In the genomic region with DNA sequence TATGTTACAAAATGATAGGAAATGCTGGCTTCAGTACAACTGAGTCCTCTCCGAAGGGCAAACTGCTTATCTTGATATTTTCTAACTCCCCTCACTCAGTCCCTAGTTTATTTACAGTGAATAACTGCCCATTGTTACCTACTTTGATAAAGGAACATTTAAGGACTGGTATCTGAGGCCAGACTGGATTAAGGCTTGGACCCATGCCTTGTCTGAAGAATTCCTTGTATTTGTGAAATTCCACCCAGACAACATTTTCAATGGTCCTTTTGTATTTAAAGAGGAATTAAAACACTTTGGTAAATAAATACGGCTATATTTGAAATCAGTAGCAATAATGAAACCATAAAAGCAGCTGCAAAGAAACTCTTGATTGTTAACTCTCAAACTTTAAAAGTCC, we compare ENCODE assay signal across 23 cellular contexts. TPM values are rescaled to one million over a fixed set of nuclear protein-coding genes. Genes with fewer than 3 reads are reported as not detected.
A peak's percentile ranks its signal among the peaks of the same experiment; 100 is the strongest.
DNase-seq lines count a peak whose midpoint lies in the region; ATAC-seq, FAIRE-seq and TF ChIP-seq lines count a peak whose summit lies in the region.
"Had no signal": no experiment of that assay in that cellular context is flagged by ENCODE, and none has a peak within 500 bp of the region (broad histone marks: within the 10 kb centered on the region; RNA-seq: fewer than 3 reads in every experiment).

No MANE protein-coding gene starts in this region.

- BruUV-seq in endothelial cell of umbilical vein (replicated peaks; lab: Mats Ljungman, UMichigan), result no TSS peak

- no peaks in the 10 kb centered on the region for H3K9me2 ChIP-seq in hepatocyte (replicated peaks; ENCODE audit: insufficient read depth)

- intact Hi-C loops in endothelial cell of umbilical vein (cut with micrococcal nuclease), result no loop called here

- H3K27ac Mint-ChIP-seq in stimulated activated memory B cell treated with anti-CD40 and anti-IgM and Interleukin-4, amounts not matched to agents 10 μg/mL and 1 μg/mL and 100 μg/mL, for 72 hours, result peak overlapping the region; percentile 77
- no peak overlapping the region for H3K27ac Mint-ChIP-seq in T-helper 17 cell
- H3K27ac Mint-ChIP-seq: CD14-positive monocyte; CD8-positive, alpha-beta memory T cell; HFFc6 had no signal

- H3K4me1 Mint-ChIP-seq in stimulated activated memory B cell treated with anti-CD40 and anti-IgM and Interleukin-4, amounts not matched to agents 10 μg/mL and 1 μg/mL and 100 μg/mL, for 72 hours, result peaks cover 44% of the 10 kb centered on the region
- peaks cover 6% of the 10 kb centered on the region for H3K4me1 Mint-ChIP-seq in T-helper 17 cell
- H3K4me1 Mint-ChIP-seq: CD8-positive, alpha-beta memory T cell had no signal

- H3K4me2 ChIP-seq in endothelial cell of umbilical vein (ENCODE audit: insufficient read depth, low read length) (no peak overlapping the region), hepatocyte (no peak overlapping the region)

- no peak for TF ChIP-seq CTCF in endothelial cell of umbilical vein (IDR thresholded peaks at IDR 0.05; ENCODE audit: extremely low read depth in 1 of 2, insufficient read depth in 1 of 2, low read depth in 1 of 2, low read length in 2 of 2)
- no peak for TF ChIP-seq CTCF in hepatocyte (IDR thresholded peaks at IDR 0.05; ENCODE audit: poor library complexity)

- no peak overlapping the region for H3K4me3 Mint-ChIP-seq in stimulated activated memory B cell treated with anti-CD40 and anti-IgM and Interleukin-4, amounts not matched to agents 10 μg/mL and 1 μg/mL and 100 μg/mL, for 72 hours
- no peak overlapping the region for H3K4me3 Mint-ChIP-seq in T-helper 17 cell
- H3K4me3 Mint-ChIP-seq: CD14-positive monocyte, HFFc6 had no signal

- H3K4me3 ChIP-seq in endothelial cell of umbilical vein (replicated peaks in 1 of 3; ENCODE audit: insufficient read depth in 1 of 3, low read depth in 1 of 3, low read length in 3 of 3) (no peak overlapping the region), hepatocyte (no peak overlapping the region)
- H3K4me3 ChIP-seq: HAP-1, MG63 had no signal

- no peak overlapping the region for H3K27ac ChIP-seq in endothelial cell of umbilical vein (ENCODE audit: insufficient read depth, low read depth, low read length)
- no peak overlapping the region for H3K27ac ChIP-seq in hepatocyte
- H3K27ac ChIP-seq: RWPE1 had no signal

- no peaks in the 10 kb centered on the region for H3K27me3 Mint-ChIP-seq in stimulated activated memory B cell treated with anti-CD40 and anti-IgM and Interleukin-4, amounts not matched to agents 10 μg/mL and 1 μg/mL and 100 μg/mL, for 72 hours
- H3K27me3 Mint-ChIP-seq in T-helper 17 cell, result peaks cover 10% of the 10 kb centered on the region

- CTCF ChIA-PET in endothelial cell of umbilical vein (lab: Charles Lee), result interaction anchor here (2.5 kb wide), 1 partner anchor 36 kb away, joined by 7 read pairs; no protein-coding TSS in a partner anchor

- DNase-seq in GM19239 (ENCODE audit: insufficient read length, low spot score) (no peak), SK-MEL-5 (ENCODE audit: low read depth, low spot score) (peak; percentile 68), endothelial cell of umbilical vein (ENCODE audit: low read depth, low spot score) (no peak), hepatocyte (ENCODE audit: low spot score) (no peak), T-helper 17 cell (no peak)
- no peak for DNase-seq in activated CD8-positive, alpha-beta memory T cell treated with anti-CD3 and anti-CD28 coated beads for 24 hours
- DNase-seq: BE2C; CD8-positive, alpha-beta memory T cell; GOT3; HFFc6; KBM-7; MG63; NCI-H1105 treated with DMSO at 0.1 percent for 48 hours; NCI-H146; NCI-H1930; NCI-H2107; NK-92 treated with Interleukin-12 subunit alpha and Interleukin-12 subunit beta, amount 100 ng/mL, for 24 hours; SHP77 had no signal

- no peaks in the 10 kb centered on the region for H4K20me1 ChIP-seq in endothelial cell of umbilical vein (replicated peaks; ENCODE audit: control insufficient read depth, extremely low read depth, insufficient read depth, low read length)
- no peaks in the 10 kb centered on the region for H4K20me1 ChIP-seq in hepatocyte (ENCODE audit: insufficient read depth, poor library complexity, severe bottlenecking)

- H3K9me1 ChIP-seq in endothelial cell of umbilical vein (replicated peaks; ENCODE audit: control insufficient read depth, extremely low read depth, insufficient read depth, low read length), result no peaks in the 10 kb centered on the region

- H3K9me3 Mint-ChIP-seq in stimulated activated memory B cell treated with anti-CD40 and anti-IgM and Interleukin-4, amounts not matched to agents 10 μg/mL and 1 μg/mL and 100 μg/mL, for 72 hours, result no peaks in the 10 kb centered on the region
- H3K9me3 Mint-ChIP-seq: CD14-positive monocyte; CD8-positive, alpha-beta memory T cell; HFFc6 had no signal

- FAIRE-seq in GM19239 (lab: Jason Lieb, UNC) (peak; percentile 76), endothelial cell of umbilical vein (lab: Jason Lieb, UNC) (peak; percentile 31)

- H3K4me1 ChIP-seq in endothelial cell of umbilical vein (ENCODE audit: control insufficient read depth, extremely low read depth, insufficient read depth, low read length), result no peaks in the 10 kb centered on the region
- no peaks in the 10 kb centered on the region for H3K4me1 ChIP-seq in hepatocyte (ENCODE audit: insufficient read depth)
- H3K4me1 ChIP-seq: BE2C had no signal

- POLR2A ChIA-PET in endothelial cell of umbilical vein (lab: Charles Lee), result no interaction called here

- peaks cover 13% of the 10 kb centered on the region for H3K36me3 Mint-ChIP-seq in stimulated activated memory B cell treated with anti-CD40 and anti-IgM and Interleukin-4, amounts not matched to agents 10 μg/mL and 1 μg/mL and 100 μg/mL, for 72 hours
- peaks cover under 1% of the 10 kb centered on the region for H3K36me3 Mint-ChIP-seq in T-helper 17 cell (ENCODE audit: low read depth)

- dilution Hi-C loops in endothelial cell of umbilical vein (cut with MboI; ENCODE audit: extremely low pct_ligation_motif_present, low sequenced_read_pairs), result no loop called here

- no peaks in the 10 kb centered on the region for H3K9me3 ChIP-seq in endothelial cell of umbilical vein (replicated peaks; ENCODE audit: control insufficient read depth, insufficient read depth, low read length)
- no peaks in the 10 kb centered on the region for H3K9me3 ChIP-seq in hepatocyte (ENCODE audit: low read depth)
- H3K9me3 ChIP-seq in T-helper 17 cell (ENCODE audit: control insufficient read depth, low read length, poor library complexity, severe bottlenecking), result no peaks in the 10 kb centered on the region
- H3K9me3 ChIP-seq: BE2C, HAP-1, MG63 had no signal

- H3K9ac ChIP-seq in endothelial cell of umbilical vein (replicated peaks; ENCODE audit: extremely low read depth, insufficient read depth, low read length), result no peak overlapping the region

- H3K79me2 ChIP-seq in endothelial cell of umbilical vein (ENCODE audit: control insufficient read depth, insufficient read depth, low read length), result no peaks in the 10 kb centered on the region
- no peaks in the 10 kb centered on the region for H3K79me2 ChIP-seq in hepatocyte

- no peak for TF ChIP-seq POLR2A in endothelial cell of umbilical vein (IDR thresholded peaks at IDR 0.05; ENCODE audit: low read depth, low read length)

- WGBS in hepatocyte (ENCODE audit: low lambda C conversion rate, missing lambda C conversion rate), result 48% methylated on average over 2 of the region's 2 CpGs

- no peaks in the 10 kb centered on the region for H3K27me3 ChIP-seq in endothelial cell of umbilical vein (ENCODE audit: control insufficient read depth in 2 of 2, insufficient read depth in 2 of 2, low read length in 2 of 2)
- no peaks in the 10 kb centered on the region for H3K27me3 ChIP-seq in hepatocyte
- H3K27me3 ChIP-seq: BE2C, MG63 had no signal

- peaks cover 0 to 2% of the 10 kb centered on the region in 2 experiments for H3K36me3 ChIP-seq in endothelial cell of umbilical vein (ENCODE audit: control insufficient read depth in 2 of 2, extremely low read depth in 1 of 2, insufficient read depth in 2 of 2, low read length in 2 of 2)
- no peaks in the 10 kb centered on the region for H3K36me3 ChIP-seq in hepatocyte (replicated peaks; ENCODE audit: insufficient read depth, low read depth)
- H3K36me3 ChIP-seq: BE2C, HAP-1, MG63 had no signal

- in situ Hi-C loops in SK-MEL-5 (cut with HindIII; ENCODE audit: low pct_unique_long_range_greater_than_20kb, low sequenced_read_pairs), result no loop called here

- no peak for ATAC-seq in stimulated activated memory B cell treated with anti-CD40 and anti-IgM and Interleukin-4, amounts not matched to agents 10 μg/mL and 1 μg/mL and 100 μg/mL, for 72 hours
- no peak for ATAC-seq in T-helper 17 cell
- ATAC-seq: Panc1 had no signal

- H2AFZ ChIP-seq in endothelial cell of umbilical vein (ENCODE audit: low read depth, low read length) (no peak overlapping the region), hepatocyte (no peak overlapping the region)

TF ChIP-seq in endothelial cell of umbilical vein, 7 proteins besides CTCF, POLR2A, EP300 and RAD21 (continues in another document):
- TF ChIP-seq EZH2 (IDR thresholded peaks at IDR 0.05; ENCODE audit: borderline replicate concordance, low read depth, low read length, severe bottlenecking) (no peak), JUN (IDR thresholded peaks at IDR 0.05; ENCODE audit: borderline replicate concordance, insufficient read depth, insufficient read length, low read depth) (no peak), GATA2 (IDR thresholded peaks at IDR 0.05; ENCODE audit: insufficient read depth, insufficient read length, low read depth, low read length) (no peak), FOS (IDR thresholded peaks at IDR 0.05; ENCODE audit: borderline replicate concordance, insufficient read depth, low read length) (no peak), POLR2AphosphoS5 (IDR thresholded peaks at IDR 0.05; ENCODE audit: insufficient read depth, low read depth, low read length) (no peak), MAX (IDR thresholded peaks at IDR 0.05; ENCODE audit: insufficient read depth, insufficient read length) (no peak)

RNA-seq across cellular contexts. Expression of gene PELI1, which starts 58.3 kb away (rescaled TPM):
- 8.9 and 9.4 TPM in 2 replicates for total RNA-seq in SK-MEL-5 (2014; rRNA removed; shearing (Covaris generic))
- polyA plus RNA-seq in SK-MEL-5 (2015; cell fraction: cytosol; rRNA removed), result 13.5 and 14.7 TPM in 2 replicates
- polyA plus RNA-seq in SK-MEL-5 (2015; cell fraction: nucleus; rRNA removed), result 12.1 and 15.2 TPM in 2 replicates
- total RNA-seq in endothelial cell of umbilical vein, result 30.9 and 39.9 TPM in 2 replicates
- polyA plus RNA-seq in endothelial cell of umbilical vein, result 12.2 and 14.2 TPM in 2 replicates
- 13.3 and 15.0 TPM in 2 replicates for polyA plus RNA-seq in endothelial cell of umbilical vein (2011; cell fraction: cytosol; rRNA removed)
- polyA plus RNA-seq in endothelial cell of umbilical vein (2011; cell fraction: nucleus; rRNA removed), result 35.1 and 43.2 TPM in 2 replicates
- 22.8 and 22.9 TPM in 2 replicates for polyA plus RNA-seq in endothelial cell of umbilical vein (2012)
- 26.4 and 27.0 TPM in 2 replicates for polyA minus RNA-seq in endothelial cell of umbilical vein
- polyA minus RNA-seq in endothelial cell of umbilical vein (2011; cell fraction: cytosol; rRNA and poly(A)+ RNA removed), result 4.1 TPM
- 30.7 and 37.7 TPM in 2 replicates for polyA minus RNA-seq in endothelial cell of umbilical vein (2011; cell fraction: nucleus; rRNA and poly(A)+ RNA removed)
- total RNA-seq in hepatocyte, result 60.0 and 62.9 TPM in 2 replicates
- 30.5 and 32.6 TPM in 2 replicates for polyA plus RNA-seq in hepatocyte
- total RNA-seq in T-helper 17 cell, result 100 to 1,000 TPM; 171 to 195 TPM
